In the genomic region with DNA sequence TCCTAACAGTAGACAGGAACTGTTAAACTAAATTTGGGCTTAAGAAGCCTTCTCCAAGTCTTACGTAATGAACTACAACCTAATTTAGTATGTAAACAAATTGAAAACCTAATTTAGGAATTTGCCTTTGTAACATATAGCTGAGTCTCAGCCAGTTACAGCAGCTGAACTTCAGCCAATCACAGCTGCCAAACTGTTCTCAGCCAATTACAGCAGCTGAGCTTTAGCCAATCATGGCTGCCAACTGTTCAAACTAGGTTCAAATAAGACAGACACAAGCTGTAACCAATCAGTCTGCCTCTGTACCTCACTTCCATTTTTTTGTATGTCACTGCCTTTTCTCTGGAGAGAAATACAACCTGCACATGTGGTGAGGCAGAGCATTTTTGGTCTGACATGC, we compare ENCODE assay signal across 12 cellular contexts.
DNase-seq lines count a peak whose midpoint lies in the region; ATAC-seq and TF ChIP-seq lines count a peak whose summit lies in the region.
"Had no signal": no experiment of that assay in that cellular context is flagged by ENCODE, and none has a peak within 500 bp of the region (broad histone marks: within the 10 kb centered on the region; RNA-seq: fewer than 3 reads in every experiment).

No MANE protein-coding gene starts in this region.

- no peak overlapping the region for H3K14ac ChIP-seq in neuronal stem cell (ENCODE audit: low read length)

- H3K23ac ChIP-seq in neuronal stem cell (ENCODE audit: low read depth, low read length, poor library complexity) = no peak overlapping the region

- H3K4me2 ChIP-seq in SK-N-SH (no peak overlapping the region), neuronal stem cell (ENCODE audit: insufficient read depth, low read length, poor library complexity, severe bottlenecking) (no peak overlapping the region)

- H3K4me1 ChIP-seq in SK-N-SH (ENCODE audit: control insufficient read depth in 1 of 2, insufficient read depth in 2 of 2, low read depth in 1 of 2, low read length in 1 of 2) = peaks cover 10 to 12% of the 10 kb centered on the region in 2 experiments; a peak in 3 of 4 replicates
- H3K4me1 ChIP-seq in psoas muscle = peaks cover 39% of the 10 kb centered on the region
- H3K4me1 ChIP-seq in neuronal stem cell (ENCODE audit: control insufficient read depth in 2 of 2, insufficient read depth in 1 of 2, low read depth in 1 of 2, low read length in 2 of 2) = no peaks in the 10 kb centered on the region
- H3K4me1 ChIP-seq in spleen = peaks cover 11 to 92% (median 48%) of the 10 kb centered on the region in 6 donors
- H3K4me1 ChIP-seq: parathyroid adenoma had no signal

- TF ChIP-seq EP300 in SK-N-SH (IDR thresholded peaks at IDR 0.05; ENCODE audit: borderline replicate concordance in 1 of 2, low read depth in 1 of 2, low read length in 1 of 2) = no peak

- H3K9me2 ChIP-seq in SK-N-SH = no peaks in the 10 kb centered on the region

- H2AK5ac ChIP-seq in neuronal stem cell (ENCODE audit: low read depth, low read length) = no peak overlapping the region

- ATAC-seq in SK-N-SH treated with all-trans-retinoic acid at 6 μM for 48 hours (no peak), psoas muscle (peak; percentile 67 to 81 (median 72))
- ATAC-seq: activated T-cell treated with anti-CD3 and anti-CD28 coated beads, Interleukin-2, amount 50 U/mL, for 72 hours had no signal

- no peak overlapping the region for H4K8ac ChIP-seq in neuronal stem cell (ENCODE audit: low read depth, low read length)

- no peak for TF ChIP-seq POLR2A in erythroblast (IDR thresholded peaks at IDR 0.05; ENCODE audit: low read length)
- TF ChIP-seq POLR2A in spleen (IDR thresholded peaks at IDR 0.05) = no peak

- POLR2A ChIA-PET in SK-N-SH (lab: Yijun Ruan, JAX) = no interaction called here

- H3K27me3 ChIP-seq in SK-N-SH (ENCODE audit: insufficient read depth) (no peaks in the 10 kb centered on the region), psoas muscle (ENCODE audit: insufficient read depth in 3 of 3, low read length in 2 of 3) (no peaks in the 10 kb centered on the region), neuronal stem cell (ENCODE audit: control insufficient read depth in 3 of 3, insufficient read depth in 3 of 3, low read depth in 1 of 3, low read length in 3 of 3) (no peaks in the 10 kb centered on the region), spleen (replicated peaks in 1 of 7) (no peaks in the 10 kb centered on the region)

- H2BK5ac ChIP-seq in neuronal stem cell (ENCODE audit: low read length) = no peak overlapping the region

- H3K4me3 ChIP-seq in SK-N-SH (ENCODE audit: low read depth in 2 of 2, low read length in 1 of 2) = no peak overlapping the region
- peak overlapping the region; percentile 11 for H3K4me3 ChIP-seq in psoas muscle
- no peak overlapping the region for H3K4me3 ChIP-seq in neuronal stem cell (ENCODE audit: low read length in 2 of 2)
- no peak overlapping the region for H3K4me3 ChIP-seq in spleen

- peaks cover 14% of the 10 kb centered on the region for H3F3A ChIP-seq in SK-N-SH (replicated peaks; ENCODE audit: insufficient read depth)

- no peak overlapping the region for H4K91ac ChIP-seq in neuronal stem cell (ENCODE audit: low read depth, low read length, poor library complexity)

- H2BK12ac ChIP-seq in neuronal stem cell (ENCODE audit: low read length) = no peak overlapping the region

- H3K36me3 ChIP-seq in SK-N-SH (replicated peaks in 1 of 2; ENCODE audit: control insufficient read depth in 1 of 2, insufficient read depth in 2 of 2, low read length in 1 of 2) = no peaks in the 10 kb centered on the region
- H3K36me3 ChIP-seq in psoas muscle (ENCODE audit: insufficient read depth in 1 of 2, low read depth in 1 of 2) = no peaks in the 10 kb centered on the region
- no peaks in the 10 kb centered on the region for H3K36me3 ChIP-seq in neuronal stem cell (replicated peaks in 1 of 2; ENCODE audit: control insufficient read depth in 2 of 2, insufficient read depth in 2 of 2, low read length in 2 of 2)
- H3K36me3 ChIP-seq in spleen = no peaks in the 10 kb centered on the region

- DNase-seq in SK-N-SH (no peak), NAMALWA (ENCODE audit: low spot score) (peak; percentile 20), erythroblast (lab: John Stamatoyannopoulos, UW) (peak; percentile 5 to 23), psoas muscle (no peak), COR-L47 (lab: John Stamatoyannopoulos, UW) (no peak), neuronal stem cell (ENCODE audit: low spot score) (no peak), spleen (no peak)
- DNase-seq: activated T-cell treated with anti-CD3 and anti-CD28 coated beads, Interleukin-2, amount 50 U/mL, for 72 hours; mesendoderm; NCI-H187 treated with DMSO at 0.1 percent for 48 hours had no signal

- H2BK120ac ChIP-seq in neuronal stem cell (ENCODE audit: low read depth, low read length) = no peak overlapping the region

- no peak overlapping the region for H3K27ac ChIP-seq in SK-N-SH (ENCODE audit: low read depth in 2 of 2, low read length in 1 of 2)
- peak overlapping the region; percentile 58 for H3K27ac ChIP-seq in psoas muscle
- H3K27ac ChIP-seq in neuronal stem cell (replicated peaks; ENCODE audit: low read length) = no peak overlapping the region
- no peak overlapping the region for H3K27ac ChIP-seq in spleen
- H3K27ac ChIP-seq: parathyroid adenoma had no signal

- TF ChIP-seq CTCF in SK-N-SH (IDR thresholded peaks at IDR 0.05) (no peak), psoas muscle (IDR thresholded peaks at IDR 0.05) (no peak), spleen (IDR thresholded peaks at IDR 0.05 in 8 of 11, conservative IDR thresholded peaks at IDR 0.05 in 3 of 11) (no peak)

- intact Hi-C loops in psoas muscle (cut with DNase I) (no loop called here), spleen (cut with DNase I; ENCODE audit: low total_unique reads) (no loop called here)

- H2BK15ac ChIP-seq in neuronal stem cell (ENCODE audit: low read length) = no peak overlapping the region

- H2AFZ ChIP-seq in SK-N-SH (ENCODE audit: low read depth) (no peak overlapping the region), neuronal stem cell (ENCODE audit: low read length) (no peak overlapping the region)
- H2AFZ ChIP-seq: parathyroid adenoma had no signal

- no peaks in the 10 kb centered on the region for H3K79me2 ChIP-seq in SK-N-SH (ENCODE audit: insufficient read depth)
- H3K79me2 ChIP-seq: parathyroid adenoma had no signal

- TF ChIP-seq RAD21 in SK-N-SH (IDR thresholded peaks at IDR 0.05; ENCODE audit: low read length) = no peak

- H3K9ac ChIP-seq in SK-N-SH (no peak overlapping the region), neuronal stem cell (ENCODE audit: low read depth, low read length, poor library complexity) (no peak overlapping the region)
- H3K9ac ChIP-seq: parathyroid adenoma had no signal

- H3K9me3 ChIP-seq in SK-N-SH (no peaks in the 10 kb centered on the region), psoas muscle (no peaks in the 10 kb centered on the region), neuronal stem cell (replicated peaks in 1 of 2; ENCODE audit: control insufficient read depth in 2 of 2, insufficient read depth in 1 of 2, low read depth in 1 of 2, low read length in 2 of 2) (peaks cover 0 to 3% of the 10 kb centered on the region in 2 donors), spleen (peaks cover 0 to 3% (median 0%) of the 10 kb centered on the region in 8 donors)

- H4K20me1 ChIP-seq in SK-N-SH (ENCODE audit: insufficient read depth) = no peaks in the 10 kb centered on the region

- H3K18ac ChIP-seq in neuronal stem cell (ENCODE audit: low read length) = no peak overlapping the region

- no peak overlapping the region for H3K4ac ChIP-seq in neuronal stem cell (ENCODE audit: low read length)

- CTCF ChIA-PET in SK-N-SH (lab: Yijun Ruan, JAX) = interaction anchor here (1.3 kb wide), 1 partner anchor 262 kb away, joined by 4 read pairs; no protein-coding TSS in a partner anchor

- H3K79me1 ChIP-seq in neuronal stem cell (ENCODE audit: low read depth, low read length) = no peaks in the 10 kb centered on the region

- WGBS in SK-N-SH (ENCODE audit: low lambda C conversion rate) = 100% methylated on average over 1 of the region's 1 CpG
- 16 to 49% (median 38%) methylated on average over 1 of the region's 1 CpG for WGBS in psoas muscle, 3 donors
- WGBS in neuronal stem cell (ENCODE audit: extremely low coverage in 2 of 2, insufficient read length in 2 of 2, insufficient replicate concordance in 1 of 2), 2 donors = no CpG with 5 or more reads among the region's 1 CpG
- 78 to 90% (median 83%) methylated on average over 1 of the region's 1 CpG for WGBS in spleen, 5 donors

TF ChIP-seq in SK-N-SH, 30 proteins besides CTCF, POLR2A, EP300 and RAD21:
- TF ChIP-seq MEF2A (IDR thresholded peaks at IDR 0.05; ENCODE audit: borderline replicate concordance, low read depth) = no peak
- TF ChIP-seq, protein P1, sequence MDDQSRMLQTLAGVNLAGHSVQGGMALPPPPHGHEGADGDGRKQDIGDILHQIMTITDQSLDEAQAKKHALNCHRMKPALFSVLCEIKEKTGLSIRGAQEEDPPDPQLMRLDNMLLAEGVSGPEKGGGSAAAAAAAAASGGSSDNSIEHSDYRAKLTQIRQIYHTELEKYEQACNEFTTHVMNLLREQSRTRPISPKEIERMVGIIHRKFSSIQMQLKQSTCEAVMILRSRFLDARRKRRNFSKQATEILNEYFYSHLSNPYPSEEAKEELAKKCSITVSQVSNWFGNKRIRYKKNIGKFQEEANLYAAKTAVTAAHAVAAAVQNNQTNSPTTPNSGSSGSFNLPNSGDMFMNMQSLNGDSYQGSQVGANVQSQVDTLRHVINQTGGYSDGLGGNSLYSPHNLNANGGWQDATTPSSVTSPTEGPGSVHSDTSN (IDR thresholded peaks at IDR 0.05) = peak; percentile 49

TF ChIP-seq in SK-N-SH treated with all-trans-retinoic acid at 6 μM for 48 hours, 23 proteins besides CTCF, POLR2A, EP300 and RAD21 (continues in another document):
- no peak for TF ChIP-seq TOX (CRISPR knock-in tag; IDR thresholded peaks at IDR 0.05; ENCODE audit: borderline replicate concordance)
- TF ChIP-seq ZNF8 (CRISPR knock-in tag; IDR thresholded peaks at IDR 0.05) = no peak
- no peak for TF ChIP-seq ZNF565 (CRISPR knock-in tag; conservative IDR thresholded peaks at IDR 0.05; ENCODE audit: low read depth)
- TF ChIP-seq, protein P2, sequence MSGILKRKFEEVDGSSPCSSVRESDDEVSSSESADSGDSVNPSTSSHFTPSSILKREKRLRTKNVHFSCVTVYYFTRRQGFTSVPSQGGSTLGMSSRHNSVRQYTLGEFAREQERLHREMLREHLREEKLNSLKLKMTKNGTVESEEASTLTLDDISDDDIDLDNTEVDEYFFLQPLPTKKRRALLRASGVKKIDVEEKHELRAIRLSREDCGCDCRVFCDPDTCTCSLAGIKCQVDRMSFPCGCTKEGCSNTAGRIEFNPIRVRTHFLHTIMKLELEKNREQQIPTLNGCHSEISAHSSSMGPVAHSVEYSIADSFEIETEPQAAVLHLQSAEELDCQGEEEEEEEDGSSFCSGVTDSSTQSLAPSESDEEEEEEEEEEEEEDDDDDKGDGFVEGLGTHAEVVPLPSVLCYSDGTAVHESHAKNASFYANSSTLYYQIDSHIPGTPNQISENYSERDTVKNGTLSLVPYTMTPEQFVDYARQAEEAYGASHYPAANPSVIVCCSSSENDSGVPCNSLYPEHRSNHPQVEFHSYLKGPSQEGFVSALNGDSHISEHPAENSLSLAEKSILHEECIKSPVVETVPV (CRISPR knock-in tag; IDR thresholded peaks at IDR 0.05) = no peak
- TF ChIP-seq ZC3H10 (CRISPR knock-in tag; IDR thresholded peaks at IDR 0.05) = no peak
- TF ChIP-seq ZFP3 (CRISPR knock-in tag; IDR thresholded peaks at IDR 0.05) = no peak
- no peak for TF ChIP-seq RARB (CRISPR knock-in tag; IDR thresholded peaks at IDR 0.05)

Comparison
In these comparisons a context has a peak if more than half of its experiments do, and no peak if none do; other contexts are left out.
1. DNase-seq: peak in NAMALWA (single experiment) and erythroblast (2 of 2); none in SK-N-SH (single experiment), psoas muscle (0 of 2), COR-L47 (single experiment), neuronal stem cell (single experiment) and spleen (single experiment).